Comparison of ENCODE assay signal across 4 cellular contexts in the genomic region with DNA sequence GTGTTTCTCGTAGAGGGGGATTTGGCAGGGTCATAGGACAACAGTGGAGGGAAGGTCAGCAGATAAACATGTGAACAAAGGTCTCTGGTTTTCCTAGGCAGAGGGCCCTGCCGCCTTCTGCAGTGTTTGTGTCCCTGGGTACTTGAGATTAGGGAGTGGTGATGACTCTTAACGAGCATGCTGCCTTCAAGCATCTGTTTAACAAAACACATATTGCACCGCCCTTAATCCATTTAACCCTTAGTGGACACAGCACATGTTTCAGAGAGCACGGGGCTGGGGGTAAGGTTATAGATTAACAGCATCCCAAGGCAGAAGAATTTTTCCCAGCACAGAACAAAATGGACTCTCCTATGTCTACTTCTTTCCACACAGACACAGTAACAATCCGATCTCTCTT. TPM values are rescaled to one million over a fixed set of nuclear protein-coding genes. Genes with fewer than 3 reads are reported as not detected.
"Had no signal": no experiment of that assay in that cellular context is flagged by ENCODE, and none has a peak within 500 bp of the region (broad histone marks: within the 10 kb centered on the region; RNA-seq: fewer than 3 reads in every experiment).

No MANE protein-coding gene starts in this region.

RNA-seq across cellular contexts. Expression of a gene that starts 26.1 kb away (rescaled TPM):
- total RNA-seq: LHCN-M2, M059J, MCF 10A, NCI-H460 had no signal
